In the genomic region with DNA sequence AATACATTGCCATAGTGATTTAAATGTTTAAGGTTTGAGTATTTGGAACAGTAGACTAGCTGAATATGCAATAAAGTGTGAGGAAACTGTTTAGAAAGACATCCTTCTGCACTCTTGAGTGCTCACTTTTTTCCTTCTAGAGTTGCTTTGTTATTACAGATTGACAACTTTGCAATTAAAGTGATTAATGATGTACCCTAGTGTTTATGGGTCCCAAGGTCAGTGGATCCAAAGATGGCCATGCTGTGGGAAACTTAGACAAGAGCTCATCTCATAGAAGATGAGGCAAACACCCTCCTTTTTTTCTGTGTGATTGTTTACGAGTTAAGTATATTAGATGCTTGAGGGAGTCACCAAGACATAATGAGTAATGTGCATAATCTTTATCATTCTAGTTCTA, we compare ENCODE assay signal across 15 cellular contexts.
DNase-seq lines count a peak whose midpoint lies in the region; ATAC-seq, FAIRE-seq and TF ChIP-seq lines count a peak whose summit lies in the region.
"Had no signal": no experiment of that assay in that cellular context is flagged by ENCODE, and none has a peak within 500 bp of the region (broad histone marks: within the 10 kb centered on the region; RNA-seq: fewer than 3 reads in every experiment).

No MANE protein-coding gene starts in this region.

- no peak overlapping the region for H3K27ac ChIP-seq in foreskin keratinocyte
- peak overlapping the region; percentile 46 for H3K27ac ChIP-seq in psoas muscle

- TF ChIP-seq CTCF in foreskin keratinocyte (conservative IDR thresholded peaks at IDR 0.05) (no peak), psoas muscle (IDR thresholded peaks at IDR 0.05) (no peak)

- H3K4me3 ChIP-seq in psoas muscle: no peak overlapping the region

- H3K36me3 ChIP-seq in psoas muscle (ENCODE audit: insufficient read depth in 1 of 2, low read depth in 1 of 2): peaks cover 0 to 22% of the 10 kb centered on the region in 2 donors
- H3K36me3 ChIP-seq: BE2C had no signal

- H3K4me1 ChIP-seq in foreskin keratinocyte: peaks cover 7% of the 10 kb centered on the region
- peaks cover 60% of the 10 kb centered on the region for H3K4me1 ChIP-seq in psoas muscle

- no peaks in the 10 kb centered on the region for H3K27me3 ChIP-seq in foreskin keratinocyte
- no peaks in the 10 kb centered on the region for H3K27me3 ChIP-seq in psoas muscle (ENCODE audit: insufficient read depth in 3 of 3, low read length in 2 of 3)
- H3K27me3 ChIP-seq: BE2C had no signal

- 56 to 83% (median 72%) methylated on average over 1 of the region's 1 CpG for WGBS in psoas muscle, 3 donors

- ATAC-seq in foreskin keratinocyte: peak; percentile 35
- no peak for ATAC-seq in psoas muscle
- ATAC-seq in GM21447 (IDR thresholded peaks at IDR 0.05; ENCODE audit: unreplicated experiment): no peak
- ATAC-seq: HCT116 had no signal

- DNase-seq in GM18507 (ENCODE audit: extremely low spot score, insufficient read length, low read depth): no peak
- DNase-seq in NCI-H2227 treated with DMSO at 0.1 percent for 48 hours (lab: John Stamatoyannopoulos, UW): peak; percentile 4
- DNase-seq in foreskin keratinocyte: no peak
- no peak for DNase-seq in psoas muscle
- no peak for DNase-seq in activated T-cell treated with anti-CD3 and anti-CD28 coated beads, Interleukin-2, amount 50 U/mL, for 48 hours
- no peak for DNase-seq in effector CD4-positive, alpha-beta T cell
- DNase-seq: BE2C; CD8-positive, alpha-beta memory T cell; DMS 273 treated with DMSO at 0.1 percent for 48 hours; NCI-H1048; NCI-H146; SHP77 had no signal

- peak; percentile 21 for FAIRE-seq in GM18507 (lab: Jason Lieb, UNC)
- FAIRE-seq: RCC 7860 had no signal

- intact Hi-C loops in psoas muscle (cut with DNase I): no loop called here

- no peaks in the 10 kb centered on the region for H3K9me3 ChIP-seq in psoas muscle
- H3K9me3 ChIP-seq: BE2C had no signal
